ENCODE assay signal across 1 cellular context in genomic region chr1:242199861-242200458, GRCh38.
TF ChIP-seq lines count a peak whose summit lies in the region.

No MANE protein-coding gene starts in this region.

TF ChIP-seq in A549, 52 proteins besides CTCF, POLR2A, EP300 and RAD21 (continued from another document):
- no peak for TF ChIP-seq GATA3 (IDR thresholded peaks at IDR 0.05; ENCODE audit: borderline replicate concordance)
- no peak for TF ChIP-seq EHF (CRISPR knock-in tag; IDR thresholded peaks at IDR 0.05)
- TF ChIP-seq RFX5 (IDR thresholded peaks at IDR 0.05): no peak
- no peak for TF ChIP-seq E2F6 (IDR thresholded peaks at IDR 0.05; ENCODE audit: borderline replicate concordance, low read depth)
